Comparison of ENCODE assay signal across 1 cellular context in genomic region chr22:30307026-30307574, GRCh38.
TF ChIP-seq lines count a peak whose summit lies in the region.

No MANE protein-coding gene starts in this region.

TF ChIP-seq in GM12878, 131 proteins besides CTCF, POLR2A, EP300 and RAD21:
- TF ChIP-seq, protein P1, sequence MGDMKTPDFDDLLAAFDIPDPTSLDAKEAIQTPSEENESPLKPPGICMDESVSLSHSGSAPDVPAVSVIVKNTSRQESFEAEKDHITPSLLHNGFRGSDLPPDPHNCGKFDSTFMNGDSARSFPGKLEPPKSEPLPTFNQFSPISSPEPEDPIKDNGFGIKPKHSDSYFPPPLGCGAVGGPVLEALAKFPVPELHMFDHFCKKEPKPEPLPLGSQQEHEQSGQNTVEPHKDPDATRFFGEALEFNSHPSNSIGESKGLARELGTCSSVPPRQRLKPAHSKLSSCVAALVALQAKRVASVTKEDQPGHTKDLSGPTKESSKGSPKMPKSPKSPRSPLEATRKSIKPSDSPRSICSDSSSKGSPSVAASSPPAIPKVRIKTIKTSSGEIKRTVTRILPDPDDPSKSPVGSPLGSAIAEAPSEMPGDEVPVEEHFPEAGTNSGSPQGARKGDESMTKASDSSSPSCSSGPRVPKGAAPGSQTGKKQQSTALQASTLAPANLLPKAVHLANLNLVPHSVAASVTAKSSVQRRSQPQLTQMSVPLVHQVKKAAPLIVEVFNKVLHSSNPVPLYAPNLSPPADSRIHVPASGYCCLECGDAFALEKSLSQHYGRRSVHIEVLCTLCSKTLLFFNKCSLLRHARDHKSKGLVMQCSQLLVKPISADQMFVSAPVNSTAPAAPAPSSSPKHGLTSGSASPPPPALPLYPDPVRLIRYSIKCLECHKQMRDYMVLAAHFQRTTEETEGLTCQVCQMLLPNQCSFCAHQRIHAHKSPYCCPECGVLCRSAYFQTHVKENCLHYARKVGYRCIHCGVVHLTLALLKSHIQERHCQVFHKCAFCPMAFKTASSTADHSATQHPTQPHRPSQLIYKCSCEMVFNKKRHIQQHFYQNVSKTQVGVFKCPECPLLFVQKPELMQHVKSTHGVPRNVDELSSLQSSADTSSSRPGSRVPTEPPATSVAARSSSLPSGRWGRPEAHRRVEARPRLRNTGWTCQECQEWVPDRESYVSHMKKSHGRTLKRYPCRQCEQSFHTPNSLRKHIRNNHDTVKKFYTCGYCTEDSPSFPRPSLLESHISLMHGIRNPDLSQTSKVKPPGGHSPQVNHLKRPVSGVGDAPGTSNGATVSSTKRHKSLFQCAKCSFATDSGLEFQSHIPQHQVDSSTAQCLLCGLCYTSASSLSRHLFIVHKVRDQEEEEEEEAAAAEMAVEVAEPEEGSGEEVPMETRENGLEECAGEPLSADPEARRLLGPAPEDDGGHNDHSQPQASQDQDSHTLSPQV (IDR thresholded peaks at IDR 0.05) = no peak
- TF ChIP-seq, protein P2, sequence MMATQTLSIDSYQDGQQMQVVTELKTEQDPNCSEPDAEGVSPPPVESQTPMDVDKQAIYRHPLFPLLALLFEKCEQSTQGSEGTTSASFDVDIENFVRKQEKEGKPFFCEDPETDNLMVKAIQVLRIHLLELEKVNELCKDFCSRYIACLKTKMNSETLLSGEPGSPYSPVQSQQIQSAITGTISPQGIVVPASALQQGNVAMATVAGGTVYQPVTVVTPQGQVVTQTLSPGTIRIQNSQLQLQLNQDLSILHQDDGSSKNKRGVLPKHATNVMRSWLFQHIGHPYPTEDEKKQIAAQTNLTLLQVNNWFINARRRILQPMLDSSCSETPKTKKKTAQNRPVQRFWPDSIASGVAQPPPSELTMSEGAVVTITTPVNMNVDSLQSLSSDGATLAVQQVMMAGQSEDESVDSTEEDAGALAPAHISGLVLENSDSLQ (IDR thresholded peaks at IDR 0.05) = no peak
- no peak for TF ChIP-seq NFIC (IDR thresholded peaks at IDR 0.05; ENCODE audit: low read depth, low read length)
- no peak for TF ChIP-seq ZNF207 (IDR thresholded peaks at IDR 0.05; ENCODE audit: borderline replicate concordance)
- TF ChIP-seq TARDBP (IDR thresholded peaks at IDR 0.05; ENCODE audit: borderline replicate concordance) = no peak
- TF ChIP-seq ATF3 (IDR thresholded peaks at IDR 0.05; ENCODE audit: borderline replicate concordance, extremely low read depth, low read depth, low read length) = no peak
- no peak for TF ChIP-seq BCL3 (IDR thresholded peaks at IDR 0.05; ENCODE audit: borderline replicate concordance, insufficient read depth, low read depth, low read length, poor library complexity, severe bottlenecking)
- TF ChIP-seq IRF5 (IDR thresholded peaks at IDR 0.05; ENCODE audit: borderline replicate concordance) = no peak
- TF ChIP-seq, protein P3, sequence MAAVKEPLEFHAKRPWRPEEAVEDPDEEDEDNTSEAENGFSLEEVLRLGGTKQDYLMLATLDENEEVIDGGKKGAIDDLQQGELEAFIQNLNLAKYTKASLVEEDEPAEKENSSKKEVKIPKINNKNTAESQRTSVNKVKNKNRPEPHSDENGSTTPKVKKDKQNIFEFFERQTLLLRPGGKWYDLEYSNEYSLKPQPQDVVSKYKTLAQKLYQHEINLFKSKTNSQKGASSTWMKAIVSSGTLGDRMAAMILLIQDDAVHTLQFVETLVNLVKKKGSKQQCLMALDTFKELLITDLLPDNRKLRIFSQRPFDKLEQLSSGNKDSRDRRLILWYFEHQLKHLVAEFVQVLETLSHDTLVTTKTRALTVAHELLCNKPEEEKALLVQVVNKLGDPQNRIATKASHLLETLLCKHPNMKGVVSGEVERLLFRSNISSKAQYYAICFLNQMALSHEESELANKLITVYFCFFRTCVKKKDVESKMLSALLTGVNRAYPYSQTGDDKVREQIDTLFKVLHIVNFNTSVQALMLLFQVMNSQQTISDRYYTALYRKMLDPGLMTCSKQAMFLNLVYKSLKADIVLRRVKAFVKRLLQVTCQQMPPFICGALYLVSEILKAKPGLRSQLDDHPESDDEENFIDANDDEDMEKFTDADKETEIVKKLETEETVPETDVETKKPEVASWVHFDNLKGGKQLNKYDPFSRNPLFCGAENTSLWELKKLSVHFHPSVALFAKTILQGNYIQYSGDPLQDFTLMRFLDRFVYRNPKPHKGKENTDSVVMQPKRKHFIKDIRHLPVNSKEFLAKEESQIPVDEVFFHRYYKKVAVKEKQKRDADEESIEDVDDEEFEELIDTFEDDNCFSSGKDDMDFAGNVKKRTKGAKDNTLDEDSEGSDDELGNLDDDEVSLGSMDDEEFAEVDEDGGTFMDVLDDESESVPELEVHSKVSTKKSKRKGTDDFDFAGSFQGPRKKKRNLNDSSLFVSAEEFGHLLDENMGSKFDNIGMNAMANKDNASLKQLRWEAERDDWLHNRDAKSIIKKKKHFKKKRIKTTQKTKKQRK (IDR thresholded peaks at IDR 0.05; ENCODE audit: low read depth, low read length) = no peak
- TF ChIP-seq SIX5 (IDR thresholded peaks at IDR 0.05; ENCODE audit: low read depth, low read length, severe bottlenecking) = no peak
- no peak for TF ChIP-seq ZNF384 (IDR thresholded peaks at IDR 0.05; ENCODE audit: borderline replicate concordance, low read depth, low read length)
- no peak for TF ChIP-seq KDM1A (IDR thresholded peaks at IDR 0.05; ENCODE audit: borderline replicate concordance)
- no peak for TF ChIP-seq PRDM15 (CRISPR knock-in tag; IDR thresholded peaks at IDR 0.05)
- no peak for TF ChIP-seq YBX1 (IDR thresholded peaks at IDR 0.05)
- no peak for TF ChIP-seq RCOR1 (conservative IDR thresholded peaks at IDR 0.05; ENCODE audit: low read depth, low read length)
- TF ChIP-seq CREB1 (IDR thresholded peaks at IDR 0.05; ENCODE audit: low read depth) = no peak
TF ChIP-seq in GM12878: peak in this region for 0.
